In genomic region chr7:48876087-48876486, GRCh38 we compare ENCODE assay signal across 24 cellular contexts. TPM values are rescaled to one million over a fixed set of nuclear protein-coding genes. Genes with fewer than 3 reads are reported as not detected.
A peak's percentile ranks its signal among the peaks of the same experiment; 100 is the strongest.
DNase-seq lines count a peak whose midpoint lies in the region; ATAC-seq and TF ChIP-seq lines count a peak whose summit lies in the region.
"Had no signal": no experiment of that assay in that cellular context is flagged by ENCODE, and none has a peak within 500 bp of the region (broad histone marks: within the 10 kb centered on the region; RNA-seq: fewer than 3 reads in every experiment).

No MANE protein-coding gene starts in this region.

- DNase-seq in NAMALWA (ENCODE audit: low spot score) (peak; percentile 36), astrocyte of the spinal cord (ENCODE audit: low read depth, low spot score) (no peak), GM23338 (ENCODE audit: low spot score) (no peak), COLO829 (ENCODE audit: low spot score) (no peak), posterior vena cava (ENCODE audit: low spot score) (no peak)
- DNase-seq: activated CD8-positive, alpha-beta T cell treated with anti-CD3 and anti-CD28 coated beads, Interleukin-2, amount 10 ng/mL, durations not matched to agents 7 days and 5 days; activated naive CD4-positive, alpha-beta T cell; activated T-cell treated with anti-CD3 and anti-CD28 coated beads, Interleukin-2, amount 50 U/mL, for 1 hour; CD4-positive, CD25-positive, alpha-beta regulatory T cell; DMS79; dorsolateral prefrontal cortex; Kasumi-1; retina; stimulated activated CD4-positive, alpha-beta T cell treated with anti-CD3 and anti-CD28 coated beads, Interleukin-12 subunit alpha, Interleukin-12 subunit beta, amount 100 ng/mL, for 4 hours; T-helper 9 cell had no signal

- H3K27ac Mint-ChIP-seq in GM23338: no peak overlapping the region
- H3K27ac Mint-ChIP-seq: activated CD8-positive, alpha-beta T cell treated with anti-CD3 and anti-CD28 coated beads, Interleukin-2, amount 10 ng/mL, durations not matched to agents 7 days and 5 days; CD4-positive, CD25-positive, alpha-beta regulatory T cell; type B pancreatic cell had no signal

- H3K36me3 Mint-ChIP-seq in GM23338 (ENCODE audit: low read depth): no peaks in the 10 kb centered on the region
- H3K36me3 Mint-ChIP-seq: CD4-positive, CD25-positive, alpha-beta regulatory T cell; type B pancreatic cell had no signal

- in situ Hi-C loops in astrocyte of the spinal cord (cut with HindIII; ENCODE audit: low sequenced_read_pairs): no loop called here

- H3K4me2 ChIP-seq in GM23338: no peak overlapping the region

- no peaks in the 10 kb centered on the region for H3K27me3 ChIP-seq in GM23338 (ENCODE audit: insufficient read depth)
- H3K27me3 ChIP-seq: dorsolateral prefrontal cortex, gastroesophageal sphincter had no signal

- no peak overlapping the region for H3K4me3 Mint-ChIP-seq in GM23338
- H3K4me3 Mint-ChIP-seq: activated CD8-positive, alpha-beta T cell treated with anti-CD3 and anti-CD28 coated beads, Interleukin-2, amount 10 ng/mL, durations not matched to agents 7 days and 5 days; CD4-positive, CD25-positive, alpha-beta regulatory T cell; type B pancreatic cell had no signal

- H3F3A ChIP-seq in GM23338 (replicated peaks; ENCODE audit: low read depth): no peaks in the 10 kb centered on the region

- H3K27me3 Mint-ChIP-seq in GM23338 (ENCODE audit: insufficient read depth, low read depth, poor library complexity): no peaks in the 10 kb centered on the region
- H3K27me3 Mint-ChIP-seq: CD4-positive, CD25-positive, alpha-beta regulatory T cell had no signal

- peak; percentile 69 for ATAC-seq in GM19351 (IDR thresholded peaks at IDR 0.05; ENCODE audit: unreplicated experiment)
- no peak for ATAC-seq in GM23338
- no peak for ATAC-seq in GM19035 (IDR thresholded peaks at IDR 0.05; ENCODE audit: unreplicated experiment)
- ATAC-seq: activated CD8-positive, alpha-beta T cell treated with anti-CD3 and anti-CD28 coated beads, Interleukin-2, amount 10 ng/mL, durations not matched to agents 7 days and 5 days; gastroesophageal sphincter had no signal

- H4K20me1 ChIP-seq in GM23338 (replicated peaks; ENCODE audit: insufficient read depth): no peaks in the 10 kb centered on the region

- H3K4me1 ChIP-seq in GM23338 (ENCODE audit: insufficient read depth): 0 out of 2 replicates have a peak, but pooled peaks cover 3% of the 10 kb centered on the region
- H3K4me1 ChIP-seq: gastroesophageal sphincter had no signal

- no peaks in the 10 kb centered on the region; the same call in 2 of the 3 replicates for H3K4me1 Mint-ChIP-seq in GM23338
- H3K4me1 Mint-ChIP-seq: CD4-positive, CD25-positive, alpha-beta regulatory T cell had no signal

- no peaks in the 10 kb centered on the region for H3K79me2 ChIP-seq in GM23338 (replicated peaks; ENCODE audit: insufficient read depth)

- H2AFZ ChIP-seq in GM23338: no peak overlapping the region

- H3K27ac ChIP-seq in GM23338 (ENCODE audit: low read depth): no peak overlapping the region
- H3K27ac ChIP-seq: dorsolateral prefrontal cortex, gastroesophageal sphincter had no signal

- H3K9me2 ChIP-seq in GM23338 (ENCODE audit: insufficient read depth): no peaks in the 10 kb centered on the region

- H3K9me3 Mint-ChIP-seq in GM23338: no peaks in the 10 kb centered on the region; the same call in 2 of the 3 replicates
- H3K9me3 Mint-ChIP-seq: type B pancreatic cell had no signal

- intact Hi-C loops in posterior vena cava (cut with DNase I): no loop called here

- H3K36me3 ChIP-seq in GM23338 (ENCODE audit: insufficient read depth): no peaks in the 10 kb centered on the region
- H3K36me3 ChIP-seq: gastroesophageal sphincter had no signal

- 0 out of 3 replicates have a peak, but pooled peaks have one; percentile 12 for TF ChIP-seq CTCF in GM12872 (IDR thresholded peaks at IDR 0.05; ENCODE audit: insufficient read depth, low read depth, low read length)
- TF ChIP-seq CTCF in astrocyte of the spinal cord (IDR thresholded peaks at IDR 0.05; ENCODE audit: low read depth, low read length): peak; percentile 11
- TF ChIP-seq CTCF in GM23338 (conservative IDR thresholded peaks at IDR 0.05; ENCODE audit: low read depth in 2 of 2): 0 out of 4 replicates have a peak, but pooled peaks of 1 of the 2 experiments have one; percentile 19

- H3K4me3 ChIP-seq in astrocyte of the spinal cord (ENCODE audit: low read depth, low read length): no peak overlapping the region
- no peak overlapping the region for H3K4me3 ChIP-seq in GM23338
- H3K4me3 ChIP-seq: dorsolateral prefrontal cortex, gastroesophageal sphincter had no signal

TF ChIP-seq in GM23338, 12 proteins besides CTCF, POLR2A, EP300 and RAD21:
- no peak for TF ChIP-seq EZH2 (IDR thresholded peaks at IDR 0.05; ENCODE audit: low read depth, unreplicated experiment)
- TF ChIP-seq, protein P1, sequence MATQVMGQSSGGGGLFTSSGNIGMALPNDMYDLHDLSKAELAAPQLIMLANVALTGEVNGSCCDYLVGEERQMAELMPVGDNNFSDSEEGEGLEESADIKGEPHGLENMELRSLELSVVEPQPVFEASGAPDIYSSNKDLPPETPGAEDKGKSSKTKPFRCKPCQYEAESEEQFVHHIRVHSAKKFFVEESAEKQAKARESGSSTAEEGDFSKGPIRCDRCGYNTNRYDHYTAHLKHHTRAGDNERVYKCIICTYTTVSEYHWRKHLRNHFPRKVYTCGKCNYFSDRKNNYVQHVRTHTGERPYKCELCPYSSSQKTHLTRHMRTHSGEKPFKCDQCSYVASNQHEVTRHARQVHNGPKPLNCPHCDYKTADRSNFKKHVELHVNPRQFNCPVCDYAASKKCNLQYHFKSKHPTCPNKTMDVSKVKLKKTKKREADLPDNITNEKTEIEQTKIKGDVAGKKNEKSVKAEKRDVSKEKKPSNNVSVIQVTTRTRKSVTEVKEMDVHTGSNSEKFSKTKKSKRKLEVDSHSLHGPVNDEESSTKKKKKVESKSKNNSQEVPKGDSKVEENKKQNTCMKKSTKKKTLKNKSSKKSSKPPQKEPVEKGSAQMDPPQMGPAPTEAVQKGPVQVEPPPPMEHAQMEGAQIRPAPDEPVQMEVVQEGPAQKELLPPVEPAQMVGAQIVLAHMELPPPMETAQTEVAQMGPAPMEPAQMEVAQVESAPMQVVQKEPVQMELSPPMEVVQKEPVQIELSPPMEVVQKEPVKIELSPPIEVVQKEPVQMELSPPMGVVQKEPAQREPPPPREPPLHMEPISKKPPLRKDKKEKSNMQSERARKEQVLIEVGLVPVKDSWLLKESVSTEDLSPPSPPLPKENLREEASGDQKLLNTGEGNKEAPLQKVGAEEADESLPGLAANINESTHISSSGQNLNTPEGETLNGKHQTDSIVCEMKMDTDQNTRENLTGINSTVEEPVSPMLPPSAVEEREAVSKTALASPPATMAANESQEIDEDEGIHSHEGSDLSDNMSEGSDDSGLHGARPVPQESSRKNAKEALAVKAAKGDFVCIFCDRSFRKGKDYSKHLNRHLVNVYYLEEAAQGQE (IDR thresholded peaks at IDR 0.05; ENCODE audit: unreplicated experiment): no peak
- TF ChIP-seq EZH2phosphoT487 (IDR thresholded peaks at IDR 0.05; ENCODE audit: unreplicated experiment): no peak
- TF ChIP-seq JUNB (IDR thresholded peaks at IDR 0.05; ENCODE audit: unreplicated experiment): no peak
- no peak for TF ChIP-seq ETS1 (IDR thresholded peaks at IDR 0.05)
- TF ChIP-seq STAT1 (IDR thresholded peaks at IDR 0.05; ENCODE audit: unreplicated experiment): no peak

RNA-seq across cellular contexts. Expression of gene CDC14C, which starts 48.3 kb away (rescaled TPM):
- total RNA-seq in GM23338 (2014; rRNA removed; shearing (Covaris generic)): 0.17 and 0.54 TPM in 2 replicates
- not detected in 2 replicates for polyA plus RNA-seq in GM23338 (2016; fragmentation: Nextera tagmentation; extraction: Ambion mirVana)
- not detected for total RNA-seq in posterior vena cava
- total RNA-seq: activated CD8-positive, alpha-beta T cell treated with anti-CD3 and anti-CD28 coated beads, Interleukin-2, amount 10 ng/mL, durations not matched to agents 7 days and 5 days; CD4-positive, CD25-positive, alpha-beta regulatory T cell; gastroesophageal sphincter; H4; kidney epithelial cell; myocyte had no signal
- polyA plus RNA-seq: CD4-positive, CD25-positive, alpha-beta regulatory T cell; mammary epithelial cell had no signal
